28 cellular contexts compared by ENCODE assay signal in the genomic region with DNA sequence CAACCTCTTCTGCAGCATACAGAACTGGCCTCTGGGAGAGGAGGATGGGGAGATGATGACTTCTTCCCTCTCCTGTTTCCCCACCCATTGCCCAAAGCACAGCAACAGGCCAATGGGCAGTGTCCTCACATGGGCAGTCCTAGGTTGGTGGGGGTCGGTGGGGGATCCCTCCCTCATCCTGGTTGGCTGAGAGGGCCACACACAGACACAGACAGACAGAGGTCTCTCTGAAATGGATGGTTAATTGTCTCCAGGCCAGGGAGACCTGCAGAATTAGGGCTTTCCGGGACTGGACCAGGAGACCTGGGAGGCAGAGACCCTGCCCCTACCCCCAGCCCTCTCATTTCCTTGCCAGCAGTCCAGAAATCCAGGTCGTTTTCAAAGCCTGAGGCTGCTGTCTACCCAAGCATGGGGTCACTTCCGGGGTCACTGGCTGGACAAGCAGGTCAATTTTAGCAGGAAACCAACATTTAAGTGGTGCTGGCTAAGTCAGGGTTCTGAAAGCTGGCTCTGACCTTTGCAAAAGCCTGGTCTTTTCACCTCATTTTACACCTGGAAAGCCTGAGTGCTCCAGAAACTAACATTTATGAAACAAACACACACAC. TPM values are rescaled to one million over a fixed set of nuclear protein-coding genes. Genes with fewer than 3 reads are reported as not detected.
"Had no signal": no experiment of that assay in that cellular context is flagged by ENCODE, and none has a peak within 500 bp of the region (broad histone marks: within the 10 kb centered on the region; RNA-seq: fewer than 3 reads in every experiment).

No MANE protein-coding gene starts in this region.

- H3K9me3 ChIP-seq: adrenal gland, breast epithelium, SJCRH30 had no signal

- ATAC-seq: activated CD8-positive, alpha-beta T cell treated with anti-CD3 and anti-CD28 coated beads, Interleukin-2, amount 10 ng/mL, durations not matched to agents 7 days and 5 days; Panc1; Right ventricle myocardium inferior had no signal

- H3K27ac ChIP-seq: breast epithelium, SJCRH30 had no signal

- H3K4me3 Mint-ChIP-seq: activated CD8-positive, alpha-beta T cell treated with anti-CD3 and anti-CD28 coated beads, Interleukin-2, amount 10 ng/mL, durations not matched to agents 7 days and 5 days; activated naive CD8-positive, alpha-beta T cell treated with anti-CD3 and anti-CD28 coated beads, Interleukin-2, amount 10 ng/mL, durations not matched to agents 7 days and 5 days; T-helper 1 cell treated with Interleukin-12 subunit alpha and Interleukin-12 subunit beta and Interleukin-4 antibody, amounts not matched to agents 30 μg/mL and 1 μg/mL, for 36 hours had no signal

- H3K36me3 ChIP-seq: adrenal gland, breast epithelium, SJCRH30 had no signal

- H3K9me3 Mint-ChIP-seq: activated naive CD8-positive, alpha-beta T cell treated with anti-CD3 and anti-CD28 coated beads, Interleukin-2, amount 10 ng/mL, durations not matched to agents 7 days and 5 days; T-helper 1 cell treated with Interleukin-12 subunit alpha and Interleukin-12 subunit beta and Interleukin-4 antibody, amounts not matched to agents 30 μg/mL and 1 μg/mL, for 36 hours had no signal

- H3K27ac Mint-ChIP-seq: activated CD8-positive, alpha-beta T cell treated with anti-CD3 and anti-CD28 coated beads, Interleukin-2, amount 10 ng/mL, durations not matched to agents 7 days and 5 days; activated naive CD8-positive, alpha-beta T cell treated with anti-CD3 and anti-CD28 coated beads, Interleukin-2, amount 10 ng/mL, durations not matched to agents 7 days and 5 days; T-helper 1 cell treated with Interleukin-12 subunit alpha and Interleukin-12 subunit beta and Interleukin-4 antibody, amounts not matched to agents 30 μg/mL and 1 μg/mL, for 36 hours had no signal

- DNase-seq: activated CD4-positive, alpha-beta T cell treated with anti-CD3 and anti-CD28 coated beads for 48 hours; activated CD4-positive, alpha-beta T cell treated with anti-CD3 and anti-CD28 coated beads, Interleukin-2, amount 50 U/mL, for 4 hours; activated CD4-positive, CD25-positive, alpha-beta regulatory T cell treated with anti-CD3 and anti-CD28 coated beads, Interleukin-2, amount 50 U/mL, for 72 hours; activated CD8-positive, alpha-beta memory T cell treated with anti-CD3 and anti-CD28 coated beads, Interleukin-2, amount 50 U/mL, for 48 hours; activated CD8-positive, alpha-beta T cell treated with anti-CD3 and anti-CD28 coated beads, Interleukin-2, amount 10 ng/mL, durations not matched to agents 7 days and 5 days; activated naive CD4-positive, alpha-beta T cell treated with anti-CD3 and anti-CD28 coated beads, Interleukin-2, amount 50 U/mL, for 16 hours; activated naive CD8-positive, alpha-beta T cell treated with anti-CD3 and anti-CD28 coated beads, Interleukin-2, amount 10 ng/mL, durations not matched to agents 7 days and 5 days; activated T-cell treated with anti-CD3 and anti-CD28 coated beads, Interleukin-2, amount 50 U/mL, for 1 hour; adrenal gland; anterior cingulate cortex; caudate nucleus; Kasumi-1; NCI-H1092 treated with DMSO at 0.1 percent for 48 hours; NCI-H1417 treated with DMSO at 0.1 percent for 48 hours; NCI-H1694 treated with DMSO at 0.1 percent for 48 hours; NCI-H2029 treated with DMSO at 0.1 percent for 48 hours; NCI-H345; NCI-H510A; NCI-H526 treated with DMSO at 0.1 percent for 48 hours; NCI-H82; NK-92 treated with Interleukin-12 subunit alpha and Interleukin-12 subunit beta, amount 100 ng/mL, for 24 hours; OCI-M1; RPMI8226; SJCRH30 had no signal

- H3K27me3 ChIP-seq: adrenal gland, breast epithelium, SJCRH30 had no signal

- H3K4me1 ChIP-seq: breast epithelium, SJCRH30 had no signal

- H3K4me3 ChIP-seq: adrenal gland, breast epithelium, SJCRH30 had no signal

- H3K4me1 Mint-ChIP-seq: activated naive CD8-positive, alpha-beta T cell treated with anti-CD3 and anti-CD28 coated beads, Interleukin-2, amount 10 ng/mL, durations not matched to agents 7 days and 5 days had no signal

RNA-seq across cellular contexts. Expression of a gene that starts 48.6 kb away (rescaled TPM):
- total RNA-seq: activated CD8-positive, alpha-beta T cell treated with anti-CD3 and anti-CD28 coated beads, Interleukin-2, amount 10 ng/mL, durations not matched to agents 7 days and 5 days; activated naive CD8-positive, alpha-beta T cell treated with anti-CD3 and anti-CD28 coated beads, Interleukin-2, amount 10 ng/mL, durations not matched to agents 7 days and 5 days; SJCRH30 had no signal
